In the genomic region with DNA sequence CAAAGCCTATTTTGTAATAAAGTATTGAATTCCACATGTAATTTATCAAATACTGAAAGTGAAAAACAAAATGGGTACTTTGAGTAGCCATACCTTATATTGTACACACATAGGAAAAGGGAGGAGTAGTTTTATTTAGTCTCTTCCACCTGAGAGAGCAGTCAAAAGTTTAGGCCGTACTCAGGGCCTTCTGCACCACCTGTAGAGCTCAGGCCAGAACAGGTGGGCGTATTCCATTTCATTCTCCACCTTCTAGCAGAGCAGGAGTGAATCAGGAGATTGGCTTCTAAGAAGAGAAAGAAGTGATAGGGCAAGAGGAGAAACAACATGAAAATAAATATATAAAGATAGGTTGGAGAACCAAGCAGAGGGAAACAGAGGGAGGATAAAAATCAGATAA, we compare ENCODE assay signal across 27 cellular contexts. TPM values are rescaled to one million over a fixed set of nuclear protein-coding genes. Genes with fewer than 3 reads are reported as not detected.
DNase-seq lines count a peak whose midpoint lies in the region; ATAC-seq and TF ChIP-seq lines count a peak whose summit lies in the region.
"Had no signal": no experiment of that assay in that cellular context is flagged by ENCODE, and none has a peak within 500 bp of the region (broad histone marks: within the 10 kb centered on the region; RNA-seq: fewer than 3 reads in every experiment).

No MANE protein-coding gene starts in this region.

- ATAC-seq in activated naive CD4-positive, alpha-beta T cell treated with anti-CD3 and anti-CD28 coated beads, Interleukin-2, amount 50 U/mL, for 72 hours = no peak
- no peak for ATAC-seq in stimulated activated naive B cell treated with anti-CD40 and anti-IgM and Interleukin-4, amounts not matched to agents 10 μg/mL and 1 μg/mL and 100 μg/mL, for 72 hours (replicated peaks)
- ATAC-seq in GM18519 (IDR thresholded peaks at IDR 0.05; ENCODE audit: low FRiP score, unreplicated experiment) = no peak
- ATAC-seq: psoas muscle, Right ventricle myocardium inferior, WTC11 had no signal

- no peak overlapping the region for H3K27ac ChIP-seq in right atrium auricular region
- H3K27ac ChIP-seq: BLaER1, esophagus squamous epithelium, psoas muscle, testis, vagina had no signal

- no peaks in the 10 kb centered on the region for H3K27me3 ChIP-seq in right atrium auricular region
- H3K27me3 ChIP-seq: BLaER1, esophagus squamous epithelium, testis, vagina had no signal

- no peaks in the 10 kb centered on the region for H3K27me3 Mint-ChIP-seq in activated naive CD4-positive, alpha-beta T cell treated with anti-CD3 and anti-CD28 coated beads, Interleukin-2, amount 10 ng/mL, durations not matched to agents 7 days and 5 days
- H3K27me3 Mint-ChIP-seq in immature natural killer cell (ENCODE audit: low read depth in 3 of 3) = no peaks in the 10 kb centered on the region
- no peaks in the 10 kb centered on the region for H3K27me3 Mint-ChIP-seq in stimulated activated naive B cell treated with anti-CD40 and anti-IgM and Interleukin-4, amounts not matched to agents 10 μg/mL and 1 μg/mL and 100 μg/mL, for 72 hours

- CTCF ChIA-PET in activated naive CD4-positive, alpha-beta T cell treated with anti-CD3 and anti-CD28 coated beads, Interleukin-2, amount 10 ng/mL, durations not matched to agents 7 days and 5 days (lab: Charles Lee) = no interaction called here

- no peaks in the 10 kb centered on the region for H3K9me3 ChIP-seq in right atrium auricular region
- H3K9me3 ChIP-seq: BLaER1, esophagus squamous epithelium, HAP-1, psoas muscle, testis, vagina had no signal

- no peaks in the 10 kb centered on the region for H3K4me1 ChIP-seq in right atrium auricular region
- H3K4me1 ChIP-seq: BLaER1, esophagus squamous epithelium, HAP-1, psoas muscle, vagina had no signal

- H3K4me1 Mint-ChIP-seq in activated naive CD4-positive, alpha-beta T cell treated with anti-CD3 and anti-CD28 coated beads, Interleukin-2, amount 10 ng/mL, durations not matched to agents 7 days and 5 days = peaks cover 9% of the 10 kb centered on the region
- no peaks in the 10 kb centered on the region for H3K4me1 Mint-ChIP-seq in immature natural killer cell
- H3K4me1 Mint-ChIP-seq in stimulated activated naive B cell treated with anti-CD40 and anti-IgM and Interleukin-4, amounts not matched to agents 10 μg/mL and 1 μg/mL and 100 μg/mL, for 72 hours = peaks cover 0 to 6% of the 10 kb centered on the region in 2 donors

- H3K36me3 Mint-ChIP-seq in activated naive CD4-positive, alpha-beta T cell treated with anti-CD3 and anti-CD28 coated beads, Interleukin-2, amount 50 U/mL, for 72 hours = peaks cover 6 to 23% of the 10 kb centered on the region in 2 donors
- H3K36me3 Mint-ChIP-seq in activated naive CD4-positive, alpha-beta T cell treated with anti-CD3 and anti-CD28 coated beads, Interleukin-2, amount 10 ng/mL, durations not matched to agents 7 days and 5 days = peaks cover 67% of the 10 kb centered on the region
- H3K36me3 Mint-ChIP-seq in immature natural killer cell = peaks cover 35 to 61% (median 43%) of the 10 kb centered on the region in 3 donors
- peaks cover 39 to 41% of the 10 kb centered on the region in 2 donors for H3K36me3 Mint-ChIP-seq in stimulated activated naive B cell treated with anti-CD40 and anti-IgM and Interleukin-4, amounts not matched to agents 10 μg/mL and 1 μg/mL and 100 μg/mL, for 72 hours

- peaks cover 7% of the 10 kb centered on the region for H3K36me3 ChIP-seq in right atrium auricular region

- no peaks in the 10 kb centered on the region for H3K9me3 Mint-ChIP-seq in activated naive CD4-positive, alpha-beta T cell treated with anti-CD3 and anti-CD28 coated beads, Interleukin-2, amount 50 U/mL, for 72 hours
- no peaks in the 10 kb centered on the region for H3K9me3 Mint-ChIP-seq in activated naive CD4-positive, alpha-beta T cell treated with anti-CD3 and anti-CD28 coated beads, Interleukin-2, amount 10 ng/mL, durations not matched to agents 7 days and 5 days
- H3K9me3 Mint-ChIP-seq in immature natural killer cell = no peaks in the 10 kb centered on the region
- no peaks in the 10 kb centered on the region for H3K9me3 Mint-ChIP-seq in stimulated activated naive B cell treated with anti-CD40 and anti-IgM and Interleukin-4, amounts not matched to agents 10 μg/mL and 1 μg/mL and 100 μg/mL, for 72 hours
- H3K9me3 Mint-ChIP-seq: endodermal cell, WTC11 had no signal

- DNase-seq in activated naive CD4-positive, alpha-beta T cell treated with anti-CD3 and anti-CD28 coated beads, Interleukin-2, amount 50 U/mL, for 72 hours (ENCODE audit: low spot score in 2 of 2) = no peak
- no peak for DNase-seq in activated naive CD4-positive, alpha-beta T cell treated with anti-CD3 and anti-CD28 coated beads, Interleukin-2, amount 10 ng/mL, durations not matched to agents 7 days and 5 days
- DNase-seq in RPMI8226 (peak; percentile 40), immature natural killer cell (no peak), right atrium auricular region (ENCODE audit: low spot score) (no peak), GM19238 (ENCODE audit: insufficient read length, low spot score) (no peak)
- no peak for DNase-seq in stimulated activated naive B cell treated with anti-CD40 and anti-IgM and Interleukin-4, amounts not matched to agents 10 μg/mL and 1 μg/mL and 100 μg/mL, for 72 hours
- DNase-seq: ACHN; activated CD8-positive, alpha-beta memory T cell treated with anti-CD3 and anti-CD28 coated beads, Interleukin-2, amount 50 U/mL, for 48 hours; activated gamma-delta T cell treated with Interleukin-2 at 50 U/mL for 16 hours; cortex of kidney; endodermal cell; esophagus squamous epithelium; hippocampal formation; NCI-H1092 treated with DMSO at 0.1 percent for 48 hours; NCI-H187 treated with DMSO at 0.1 percent for 48 hours; NCI-H2227 treated with DMSO at 0.1 percent for 48 hours; psoas muscle; stimulated activated CD4-positive, alpha-beta T cell treated with anti-CD3 and anti-CD28 coated beads, Interleukin-1b, Interleukin-23, amount 100 ng/mL, for 48 hours; T-helper 9 cell; testis had no signal

- H3K4me3 ChIP-seq in right atrium auricular region = no peak overlapping the region
- H3K4me3 ChIP-seq: BLaER1, esophagus squamous epithelium, HAP-1, psoas muscle, testis, vagina had no signal

- H3K27ac Mint-ChIP-seq in activated naive CD4-positive, alpha-beta T cell treated with anti-CD3 and anti-CD28 coated beads, Interleukin-2, amount 50 U/mL, for 72 hours = peak overlapping the region; percentile 19 to 91
- H3K27ac Mint-ChIP-seq in activated naive CD4-positive, alpha-beta T cell treated with anti-CD3 and anti-CD28 coated beads, Interleukin-2, amount 10 ng/mL, durations not matched to agents 7 days and 5 days = no peak overlapping the region
- peak overlapping the region in 5 of 6 donors; percentile 3 to 73 (median 56) for H3K27ac Mint-ChIP-seq in immature natural killer cell
- H3K27ac Mint-ChIP-seq in stimulated activated naive B cell treated with anti-CD40 and anti-IgM and Interleukin-4, amounts not matched to agents 10 μg/mL and 1 μg/mL and 100 μg/mL, for 72 hours = peak overlapping the region; percentile 83
- H3K27ac Mint-ChIP-seq: endodermal cell, WTC11 had no signal

- no peak for TF ChIP-seq CTCF in right atrium auricular region (IDR thresholded peaks at IDR 0.05)

- H3K4me3 Mint-ChIP-seq in activated naive CD4-positive, alpha-beta T cell treated with anti-CD3 and anti-CD28 coated beads, Interleukin-2, amount 10 ng/mL, durations not matched to agents 7 days and 5 days = no peak overlapping the region
- no peak overlapping the region for H3K4me3 Mint-ChIP-seq in immature natural killer cell
- H3K4me3 Mint-ChIP-seq in stimulated activated naive B cell treated with anti-CD40 and anti-IgM and Interleukin-4, amounts not matched to agents 10 μg/mL and 1 μg/mL and 100 μg/mL, for 72 hours = no peak overlapping the region
- H3K4me3 Mint-ChIP-seq: endodermal cell, WTC11 had no signal

RNA-seq across cellular contexts. Expression of a gene that starts 44.0 kb away (rescaled TPM):
- total RNA-seq in activated naive CD4-positive, alpha-beta T cell treated with anti-CD3 and anti-CD28 coated beads, Interleukin-2, amount 50 U/mL, for 72 hours = 10 to 100 TPM; 33.3 to 54.9 TPM
- polyA plus RNA-seq in immature natural killer cell = 10 to 100 TPM; 19.6 to 37.0 (median 21.8) TPM
- total RNA-seq in right atrium auricular region = 1 to 10 TPM; 2.1 to 2.4 TPM

Comparison
In these comparisons a context has a peak if more than half of its experiments do, and no peak if none do; other contexts are left out.
1. RNA of a gene that starts 44.0 kb away (total RNA-seq): 33.3 to 54.9 TPM in activated naive CD4-positive, alpha-beta T cell treated with anti-CD3 and anti-CD28 coated beads, Interleukin-2, amount 50 U/mL, for 72 hours; 2.1 to 2.4 TPM in right atrium auricular region; every median in the first group is over 4 times any median in the second.